In genomic region chr19:15584541-15585115, GRCh38 we compare ENCODE assay signal across 8 cellular contexts. TPM values are rescaled to one million over a fixed set of nuclear protein-coding genes. Genes with fewer than 3 reads are reported as not detected.
DNase-seq lines count a peak whose midpoint lies in the region; ATAC-seq and TF ChIP-seq lines count a peak whose summit lies in the region.

No MANE protein-coding gene starts in this region.

- H3K9me3 Mint-ChIP-seq in T-helper 1 cell treated with Interleukin-12 subunit alpha and Interleukin-12 subunit beta and Interleukin-4 antibody, amounts not matched to agents 30 μg/mL and 1 μg/mL, for 36 hours, result no peaks in the 10 kb centered on the region

- no peaks in the 10 kb centered on the region for H3K9me3 ChIP-seq in Loucy (ENCODE audit: insufficient read depth, low read depth, low read length)
- no peaks in the 10 kb centered on the region for H3K9me3 ChIP-seq in adipocyte (ENCODE audit: control insufficient read depth, low read length)

- H3K36me3 Mint-ChIP-seq in T-helper 1 cell treated with Interleukin-12 subunit alpha and Interleukin-12 subunit beta and Interleukin-4 antibody, amounts not matched to agents 30 μg/mL and 1 μg/mL, for 36 hours (ENCODE audit: low read depth), result no peaks in the 10 kb centered on the region

- ATAC-seq in left ventricle myocardium superior (peak; percentile 84), sciatic nerve (peak; percentile 71), GM18498 (IDR thresholded peaks at IDR 0.05; ENCODE audit: unreplicated experiment) (no peak), HG03571 (IDR thresholded peaks at IDR 0.05; ENCODE audit: unreplicated experiment) (no peak)

- no peak overlapping the region for H2AFZ ChIP-seq in Loucy (ENCODE audit: low read length)

- no peaks in the 10 kb centered on the region for H3K27me3 ChIP-seq in Loucy (ENCODE audit: insufficient read depth, low read length, poor library complexity, severe bottlenecking)
- H3K27me3 ChIP-seq in adipocyte (replicated peaks; ENCODE audit: control insufficient read depth, insufficient read depth, low read length), result peaks cover 27% of the 10 kb centered on the region

- DNase-seq in EH (ENCODE audit: low read depth) (peak; percentile 56), adipocyte (ENCODE audit: low read depth) (peak; percentile 77), left ventricle myocardium superior (peak; percentile 87), sciatic nerve (ENCODE audit: low spot score) (peak; percentile 88)

- H3K4me3 ChIP-seq in Loucy (ENCODE audit: low read length, poor library complexity, severe bottlenecking), result no peak overlapping the region
- H3K4me3 ChIP-seq in adipocyte (ENCODE audit: low read length), result no peak overlapping the region

- no peaks in the 10 kb centered on the region for H3K4me1 ChIP-seq in Loucy (ENCODE audit: insufficient read depth, low read length, poor library complexity, severe bottlenecking)
- H3K4me1 ChIP-seq in adipocyte (ENCODE audit: control insufficient read depth, insufficient read depth, low read length), result no peaks in the 10 kb centered on the region

- peak overlapping the region; percentile 21 for H3K4me3 Mint-ChIP-seq in T-helper 1 cell treated with Interleukin-12 subunit alpha and Interleukin-12 subunit beta and Interleukin-4 antibody, amounts not matched to agents 30 μg/mL and 1 μg/mL, for 36 hours

- no peak overlapping the region for H3K9ac ChIP-seq in Loucy (ENCODE audit: low read depth, low read length, poor library complexity, severe bottlenecking)
- H3K9ac ChIP-seq in adipocyte (ENCODE audit: low read length), result no peak overlapping the region

- H3K79me2 ChIP-seq in Loucy (ENCODE audit: insufficient read depth, low read length), result no peaks in the 10 kb centered on the region

- no peaks in the 10 kb centered on the region for H4K20me1 ChIP-seq in Loucy (ENCODE audit: insufficient read depth, low read length, poor library complexity, severe bottlenecking)

- TF ChIP-seq CTCF in Loucy (conservative IDR thresholded peaks at IDR 0.05; ENCODE audit: low read length), result peak; percentile 83

- H3K27me3 Mint-ChIP-seq in T-helper 1 cell treated with Interleukin-12 subunit alpha and Interleukin-12 subunit beta and Interleukin-4 antibody, amounts not matched to agents 30 μg/mL and 1 μg/mL, for 36 hours (ENCODE audit: low read depth), result peaks cover 3% of the 10 kb centered on the region

- no peak overlapping the region for H3K4me2 ChIP-seq in Loucy (ENCODE audit: low read depth, low read length, poor library complexity, severe bottlenecking)

- no peaks in the 10 kb centered on the region for H3K36me3 ChIP-seq in Loucy (ENCODE audit: insufficient read depth, low read length)
- no peaks in the 10 kb centered on the region for H3K36me3 ChIP-seq in adipocyte (ENCODE audit: control insufficient read depth, insufficient read depth, low read length, severe bottlenecking)

- no peak overlapping the region for H3K27ac Mint-ChIP-seq in T-helper 1 cell treated with Interleukin-12 subunit alpha and Interleukin-12 subunit beta and Interleukin-4 antibody, amounts not matched to agents 30 μg/mL and 1 μg/mL, for 36 hours

- intact Hi-C loops in left ventricle myocardium superior (cut with micrococcal nuclease), result no loop called here
- intact Hi-C loops in sciatic nerve (cut with DNase I), result no loop called here

- no peaks in the 10 kb centered on the region for H3K9me2 ChIP-seq in Loucy (replicated peaks; ENCODE audit: low read depth, low read length)

- H3K4me1 Mint-ChIP-seq in T-helper 1 cell treated with Interleukin-12 subunit alpha and Interleukin-12 subunit beta and Interleukin-4 antibody, amounts not matched to agents 30 μg/mL and 1 μg/mL, for 36 hours (ENCODE audit: low read depth), result peaks cover 3% of the 10 kb centered on the region

- H3F3A ChIP-seq in Loucy (ENCODE audit: low read depth), result no peaks in the 10 kb centered on the region

RNA-seq across cellular contexts. Expression of gene CYP4F8, which starts 30.4 kb away (rescaled TPM):
- not detected for total RNA-seq in left ventricle myocardium superior
- not detected for total RNA-seq in sciatic nerve

RNA-seq across cellular contexts. Expression of gene CYP4F3, which starts 56.1 kb away (rescaled TPM):
- total RNA-seq in left ventricle myocardium superior, result 0.79 TPM
- total RNA-seq in sciatic nerve, result 4.8 TPM

Comparison
In these comparisons a context has a peak if more than half of its experiments do, and no peak if none do; other contexts are left out.
1. ATAC-seq: peak in left ventricle myocardium superior (single experiment) and sciatic nerve (single experiment); none in GM18498 (single experiment) and HG03571 (single experiment).
2. Peak in every context shown above with its lines, with median percentiles within 50 percentile points of each other: DNase-seq.